In genomic region chr1:194233069-194233468, GRCh38 we compare ENCODE assay signal across 23 cellular contexts.
"Had no signal": no experiment of that assay in that cellular context is flagged by ENCODE, and none has a peak within 500 bp of the region (broad histone marks: within the 10 kb centered on the region; RNA-seq: fewer than 3 reads in every experiment).

No MANE protein-coding gene starts in this region.

- H3K9me3 Mint-ChIP-seq: activated B cell treated with CpG ODN at 0.5 μM for 24 hours; activated CD4-positive, alpha-beta memory T cell treated with anti-CD3 and anti-CD28 coated beads for 36 hours; activated naive CD8-positive, alpha-beta T cell treated with anti-CD3 and anti-CD28 coated beads for 36 hours; dendritic cell treated with granulocyte-macrophage colony-stimulating factor and Interleukin-4, amounts not matched to agents 40 ng/mL and 50 ng/mL, for 4 days; mesothelial cell of epicardium; naive thymus-derived CD8-positive, alpha-beta T cell; neural progenitor cell had no signal

- H3K27ac Mint-ChIP-seq: activated B cell treated with CpG ODN at 0.5 μM for 24 hours; activated CD4-positive, alpha-beta memory T cell treated with anti-CD3 and anti-CD28 coated beads for 36 hours; activated naive CD8-positive, alpha-beta T cell treated with anti-CD3 and anti-CD28 coated beads for 36 hours; dendritic cell treated with granulocyte-macrophage colony-stimulating factor and Interleukin-4, amounts not matched to agents 40 ng/mL and 50 ng/mL, for 4 days; mesothelial cell of epicardium; naive thymus-derived CD8-positive, alpha-beta T cell; neural progenitor cell; T-helper 1 cell treated with Interleukin-12 subunit alpha and Interleukin-12 subunit beta and Interleukin-4 antibody, amounts not matched to agents 30 μg/mL and 1 μg/mL, for 36 hours had no signal

- FAIRE-seq: endometrium had no signal

- H3K36me3 Mint-ChIP-seq: activated CD4-positive, alpha-beta memory T cell treated with anti-CD3 and anti-CD28 coated beads for 36 hours; activated naive CD8-positive, alpha-beta T cell treated with anti-CD3 and anti-CD28 coated beads for 36 hours; mesothelial cell of epicardium; naive thymus-derived CD8-positive, alpha-beta T cell; neural progenitor cell had no signal

- H3K4me3 ChIP-seq: left ventricle myocardium inferior, neural progenitor cell, sigmoid colon, testis had no signal

- H3K4me1 Mint-ChIP-seq: activated B cell treated with CpG ODN at 0.5 μM for 24 hours; activated naive CD8-positive, alpha-beta T cell treated with anti-CD3 and anti-CD28 coated beads for 36 hours; neural progenitor cell had no signal

- H3K4me1 ChIP-seq: left ventricle myocardium inferior, neural progenitor cell, sigmoid colon had no signal

- H3K9me3 ChIP-seq: left ventricle myocardium inferior, sigmoid colon, testis had no signal

- H3K27ac ChIP-seq: left ventricle myocardium inferior, neural progenitor cell, sigmoid colon, testis had no signal

- H3K4me2 ChIP-seq: neural progenitor cell had no signal

- H3K27me3 ChIP-seq: neural progenitor cell, sigmoid colon, testis had no signal

- H3K36me3 ChIP-seq: left ventricle myocardium inferior, neural progenitor cell, sigmoid colon had no signal

- DNase-seq: activated B cell treated with CpG ODN at 0.5 μM for 24 hours; activated CD4-positive, alpha-beta memory T cell treated with anti-CD3 and anti-CD28 coated beads for 36 hours; activated CD4-positive, alpha-beta T cell treated with anti-CD3 and anti-CD28 coated beads for 48 hours; activated naive CD4-positive, alpha-beta T cell treated with Interleukin-2 at 50 U/mL for 16 hours; activated naive CD8-positive, alpha-beta T cell treated with anti-CD3 and anti-CD28 coated beads for 36 hours; activated T-cell treated with anti-CD3 and anti-CD28 coated beads, Interleukin-2, amount 50 U/mL, for 48 hours; amygdala; effector CD4-positive, alpha-beta T cell; foreskin melanocyte; left ventricle myocardium inferior; naive thymus-derived CD8-positive, alpha-beta T cell; retina; sigmoid colon; stimulated activated CD4-positive, alpha-beta T cell treated with anti-CD3 and anti-CD28 coated beads, Interleukin-4, amount 100 ng/mL, for 1 hour; stimulated activated naive CD4-positive, alpha-beta T cell; T1000; testis; trophoblast cell had no signal

- H3K4me3 Mint-ChIP-seq: activated B cell treated with CpG ODN at 0.5 μM for 24 hours; activated CD4-positive, alpha-beta memory T cell treated with anti-CD3 and anti-CD28 coated beads for 36 hours; activated naive CD8-positive, alpha-beta T cell treated with anti-CD3 and anti-CD28 coated beads for 36 hours; dendritic cell treated with granulocyte-macrophage colony-stimulating factor and Interleukin-4, amounts not matched to agents 40 ng/mL and 50 ng/mL, for 4 days; mesothelial cell of epicardium; naive thymus-derived CD8-positive, alpha-beta T cell; neural progenitor cell; T-helper 1 cell treated with Interleukin-12 subunit alpha and Interleukin-12 subunit beta and Interleukin-4 antibody, amounts not matched to agents 30 μg/mL and 1 μg/mL, for 36 hours had no signal

- ATAC-seq: naive thymus-derived CD8-positive, alpha-beta T cell had no signal

- H3K27me3 Mint-ChIP-seq: activated CD4-positive, alpha-beta memory T cell treated with anti-CD3 and anti-CD28 coated beads for 36 hours; activated naive CD8-positive, alpha-beta T cell treated with anti-CD3 and anti-CD28 coated beads for 36 hours; dendritic cell treated with granulocyte-macrophage colony-stimulating factor and Interleukin-4, amounts not matched to agents 40 ng/mL and 50 ng/mL, for 4 days; naive thymus-derived CD8-positive, alpha-beta T cell had no signal

- H3K9ac ChIP-seq: neural progenitor cell had no signal
